ENCODE assay signal across 1 cellular context in genomic region chr2:237474511-237474911, GRCh38.
TF ChIP-seq lines count a peak whose summit lies in the region.

No MANE protein-coding gene starts in this region.

TF ChIP-seq in HepG2, 621 proteins besides CTCF, POLR2A, EP300 and RAD21 (continued from another document):
- TF ChIP-seq ZFP91 (CRISPR knock-in tag; IDR thresholded peaks at IDR 0.05; ENCODE audit: borderline replicate concordance) (0 out of 2 replicates have a peak, but pooled peaks have one; percentile 20), ZNF607 (CRISPR knock-in tag; IDR thresholded peaks at IDR 0.05; ENCODE audit: borderline replicate concordance) (no peak), DPF2 (CRISPR knock-in tag; IDR thresholded peaks at IDR 0.05; ENCODE audit: borderline replicate concordance, low read depth) (no peak), ZNF350 (CRISPR knock-in tag; IDR thresholded peaks at IDR 0.05; ENCODE audit: borderline replicate concordance, low read depth) (peak; percentile 63), ZSCAN21 (CRISPR knock-in tag; IDR thresholded peaks at IDR 0.05; ENCODE audit: borderline replicate concordance) (peak; percentile 5; the same call in 1 of the 2 replicates), SIX4 (CRISPR knock-in tag; IDR thresholded peaks at IDR 0.05) (no peak), CENPBD1 (CRISPR knock-in tag; IDR thresholded peaks at IDR 0.05; ENCODE audit: borderline replicate concordance, low read depth) (no peak)
